ENCODE assay signal across 1 cellular context in the genomic region with DNA sequence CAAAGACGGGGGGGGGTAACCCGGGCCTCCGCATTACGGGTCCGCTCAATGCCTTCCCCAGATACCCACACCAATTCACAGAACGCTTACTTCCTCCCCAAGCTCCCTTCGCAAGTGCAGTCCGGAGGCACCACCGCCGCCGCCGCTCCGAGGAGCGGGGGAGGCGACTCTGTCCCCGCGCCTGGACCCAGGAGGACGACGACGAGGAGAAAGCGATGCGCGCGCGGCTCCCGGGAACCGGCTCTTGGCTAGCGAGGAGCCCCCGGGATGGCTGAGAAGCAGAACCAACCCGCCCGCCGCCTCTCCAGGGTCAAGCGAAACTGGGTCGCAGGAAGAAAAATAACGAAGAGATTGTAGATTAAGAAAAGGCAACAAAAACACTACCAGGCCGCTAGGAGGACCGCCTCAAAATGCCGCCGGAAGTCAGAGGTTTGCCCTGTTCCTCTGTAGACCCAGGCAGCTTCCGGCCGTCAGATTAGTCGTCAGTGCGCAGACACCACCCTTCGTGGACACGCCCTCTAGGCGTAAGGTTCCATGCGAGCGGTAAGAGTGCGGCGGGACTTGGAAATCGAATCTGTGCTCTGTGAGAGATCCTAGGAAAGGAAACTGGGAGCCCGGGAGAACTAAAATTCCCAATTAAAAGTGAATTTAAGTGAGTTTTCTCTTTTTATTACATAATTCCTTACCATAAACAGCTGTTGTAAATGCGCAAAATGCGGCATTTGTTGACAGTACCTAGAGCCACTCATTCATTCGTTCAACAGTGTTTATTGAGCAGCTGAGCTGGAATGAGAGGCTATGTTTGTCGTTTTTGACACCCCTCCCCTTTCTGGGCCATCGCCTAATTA.
TF ChIP-seq lines count a peak whose summit lies in the region.

A gene with protein sequence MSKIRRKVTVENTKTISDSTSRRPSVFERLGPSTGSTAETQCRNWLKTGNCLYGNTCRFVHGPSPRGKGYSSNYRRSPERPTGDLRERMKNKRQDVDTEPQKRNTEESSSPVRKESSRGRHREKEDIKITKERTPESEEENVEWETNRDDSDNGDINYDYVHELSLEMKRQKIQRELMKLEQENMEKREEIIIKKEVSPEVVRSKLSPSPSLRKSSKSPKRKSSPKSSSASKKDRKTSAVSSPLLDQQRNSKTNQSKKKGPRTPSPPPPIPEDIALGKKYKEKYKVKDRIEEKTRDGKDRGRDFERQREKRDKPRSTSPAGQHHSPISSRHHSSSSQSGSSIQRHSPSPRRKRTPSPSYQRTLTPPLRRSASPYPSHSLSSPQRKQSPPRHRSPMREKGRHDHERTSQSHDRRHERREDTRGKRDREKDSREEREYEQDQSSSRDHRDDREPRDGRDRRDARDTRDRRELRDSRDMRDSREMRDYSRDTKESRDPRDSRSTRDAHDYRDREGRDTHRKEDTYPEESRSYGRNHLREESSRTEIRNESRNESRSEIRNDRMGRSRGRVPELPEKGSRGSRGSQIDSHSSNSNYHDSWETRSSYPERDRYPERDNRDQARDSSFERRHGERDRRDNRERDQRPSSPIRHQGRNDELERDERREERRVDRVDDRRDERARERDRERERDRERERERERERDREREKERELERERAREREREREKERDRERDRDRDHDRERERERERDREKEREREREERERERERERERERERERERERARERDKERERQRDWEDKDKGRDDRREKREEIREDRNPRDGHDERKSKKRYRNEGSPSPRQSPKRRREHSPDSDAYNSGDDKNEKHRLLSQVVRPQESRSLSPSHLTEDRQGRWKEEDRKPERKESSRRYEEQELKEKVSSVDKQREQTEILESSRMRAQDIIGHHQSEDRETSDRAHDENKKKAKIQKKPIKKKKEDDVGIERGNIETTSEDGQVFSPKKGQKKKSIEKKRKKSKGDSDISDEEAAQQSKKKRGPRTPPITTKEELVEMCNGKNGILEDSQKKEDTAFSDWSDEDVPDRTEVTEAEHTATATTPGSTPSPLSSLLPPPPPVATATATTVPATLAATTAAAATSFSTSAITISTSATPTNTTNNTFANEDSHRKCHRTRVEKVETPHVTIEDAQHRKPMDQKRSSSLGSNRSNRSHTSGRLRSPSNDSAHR (N-terminal part only) (minus strand): TSS at position 433 of the 848 bp plus-strand sequence. CDS start 7,239 bp downstream, outside the sequence.

TF ChIP-seq in HEK293, 187 proteins besides CTCF, POLR2A, EP300 and RAD21 (continued from another document and continues in another):
- TF ChIP-seq, protein P1, sequence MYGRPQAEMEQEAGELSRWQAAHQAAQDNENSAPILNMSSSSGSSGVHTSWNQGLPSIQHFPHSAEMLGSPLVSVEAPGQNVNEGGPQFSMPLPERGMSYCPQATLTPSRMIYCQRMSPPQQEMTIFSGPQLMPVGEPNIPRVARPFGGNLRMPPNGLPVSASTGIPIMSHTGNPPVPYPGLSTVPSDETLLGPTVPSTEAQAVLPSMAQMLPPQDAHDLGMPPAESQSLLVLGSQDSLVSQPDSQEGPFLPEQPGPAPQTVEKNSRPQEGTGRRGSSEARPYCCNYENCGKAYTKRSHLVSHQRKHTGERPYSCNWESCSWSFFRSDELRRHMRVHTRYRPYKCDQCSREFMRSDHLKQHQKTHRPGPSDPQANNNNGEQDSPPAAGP (tag by site-specific recombination; IDR thresholded peaks at IDR 0.05), result no peak
- peak; percentile 38; the same call in 1 of the 2 replicates for TF ChIP-seq ZNF10 (tag by site-specific recombination; IDR thresholded peaks at IDR 0.05)
- TF ChIP-seq ZNF248 (tag by site-specific recombination; IDR thresholded peaks at IDR 0.05), result no peak
- peak; percentile 44 for TF ChIP-seq ZNF660 (tag by site-specific recombination; IDR thresholded peaks at IDR 0.05)
- TF ChIP-seq ZNF416 (tag by site-specific recombination; IDR thresholded peaks at IDR 0.05), result no peak
- no peak for TF ChIP-seq ZSCAN23 (tag by site-specific recombination; IDR thresholded peaks at IDR 0.05)
- TF ChIP-seq ZNF670 (tag by site-specific recombination; IDR thresholded peaks at IDR 0.05; ENCODE audit: low read depth), result no peak
- peak; percentile 41; the same call in 1 of the 2 replicates for TF ChIP-seq ZNF600 (tag by site-specific recombination; IDR thresholded peaks at IDR 0.05)
- no peak for TF ChIP-seq REPIN1 (tag by site-specific recombination; IDR thresholded peaks at IDR 0.05; ENCODE audit: low read depth)
- TF ChIP-seq ZIC2 (tag by site-specific recombination; IDR thresholded peaks at IDR 0.05), result no peak
- TF ChIP-seq, protein P2, sequence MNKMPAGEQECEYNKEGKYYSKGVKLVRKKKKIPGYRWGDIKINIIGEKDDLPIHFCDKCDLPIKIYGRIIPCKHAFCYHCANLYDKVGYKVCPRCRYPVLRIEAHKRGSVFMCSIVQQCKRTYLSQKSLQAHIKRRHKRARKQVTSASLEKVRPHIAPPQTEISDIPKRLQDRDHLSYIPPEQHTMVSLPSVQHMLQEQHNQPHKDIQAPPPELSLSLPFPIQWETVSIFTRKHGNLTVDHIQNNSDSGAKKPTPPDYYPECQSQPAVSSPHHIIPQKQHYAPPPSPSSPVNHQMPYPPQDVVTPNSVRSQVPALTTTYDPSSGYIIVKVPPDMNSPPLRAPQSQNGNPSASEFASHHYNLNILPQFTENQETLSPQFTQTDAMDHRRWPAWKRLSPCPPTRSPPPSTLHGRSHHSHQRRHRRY (tag by site-specific recombination; IDR thresholded peaks at IDR 0.05), result no peak
- no peak for TF ChIP-seq ZNF132 (tag by site-specific recombination; IDR thresholded peaks at IDR 0.05; ENCODE audit: borderline replicate concordance)
- TF ChIP-seq ZNF830 (tag by site-specific recombination; IDR thresholded peaks at IDR 0.05; ENCODE audit: low read depth), result no peak
- TF ChIP-seq, protein P3, sequence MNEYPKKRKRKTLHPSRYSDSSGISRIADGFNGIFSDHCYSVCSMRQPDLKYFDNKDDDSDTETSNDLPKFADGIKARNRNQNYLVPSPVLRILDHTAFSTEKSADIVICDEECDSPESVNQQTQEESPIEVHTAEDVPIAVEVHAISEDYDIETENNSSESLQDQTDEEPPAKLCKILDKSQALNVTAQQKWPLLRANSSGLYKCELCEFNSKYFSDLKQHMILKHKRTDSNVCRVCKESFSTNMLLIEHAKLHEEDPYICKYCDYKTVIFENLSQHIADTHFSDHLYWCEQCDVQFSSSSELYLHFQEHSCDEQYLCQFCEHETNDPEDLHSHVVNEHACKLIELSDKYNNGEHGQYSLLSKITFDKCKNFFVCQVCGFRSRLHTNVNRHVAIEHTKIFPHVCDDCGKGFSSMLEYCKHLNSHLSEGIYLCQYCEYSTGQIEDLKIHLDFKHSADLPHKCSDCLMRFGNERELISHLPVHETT (tag by site-specific recombination; IDR thresholded peaks at IDR 0.05), result no peak
- TF ChIP-seq ZNF791 (tag by site-specific recombination; IDR thresholded peaks at IDR 0.05), result no peak
- TF ChIP-seq ZNF514 (tag by site-specific recombination; IDR thresholded peaks at IDR 0.05), result no peak
- TF ChIP-seq ZNF707 (tag by site-specific recombination; IDR thresholded peaks at IDR 0.05), result no peak
- peak; percentile 100 for TF ChIP-seq ZNF24 (tag by site-specific recombination; IDR thresholded peaks at IDR 0.05)
- TF ChIP-seq, protein P4, sequence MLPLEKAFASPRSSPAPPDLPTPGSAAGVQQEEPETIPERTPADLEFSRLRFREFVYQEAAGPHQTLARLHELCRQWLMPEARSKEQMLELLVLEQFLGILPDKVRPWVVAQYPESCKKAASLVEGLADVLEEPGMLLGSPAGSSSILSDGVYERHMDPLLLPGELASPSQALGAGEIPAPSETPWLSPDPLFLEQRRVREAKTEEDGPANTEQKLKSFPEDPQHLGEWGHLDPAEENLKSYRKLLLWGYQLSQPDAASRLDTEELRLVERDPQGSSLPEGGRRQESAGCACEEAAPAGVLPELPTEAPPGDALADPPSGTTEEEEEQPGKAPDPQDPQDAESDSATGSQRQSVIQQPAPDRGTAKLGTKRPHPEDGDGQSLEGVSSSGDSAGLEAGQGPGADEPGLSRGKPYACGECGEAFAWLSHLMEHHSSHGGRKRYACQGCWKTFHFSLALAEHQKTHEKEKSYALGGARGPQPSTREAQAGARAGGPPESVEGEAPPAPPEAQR (tag by site-specific recombination; IDR thresholded peaks at IDR 0.05), result no peak
- TF ChIP-seq ZNF121 (tag by site-specific recombination; IDR thresholded peaks at IDR 0.05), result no peak
- TF ChIP-seq BCL11A (tag by site-specific recombination; IDR thresholded peaks at IDR 0.05; ENCODE audit: low read depth), result no peak
- TF ChIP-seq, protein P5, sequence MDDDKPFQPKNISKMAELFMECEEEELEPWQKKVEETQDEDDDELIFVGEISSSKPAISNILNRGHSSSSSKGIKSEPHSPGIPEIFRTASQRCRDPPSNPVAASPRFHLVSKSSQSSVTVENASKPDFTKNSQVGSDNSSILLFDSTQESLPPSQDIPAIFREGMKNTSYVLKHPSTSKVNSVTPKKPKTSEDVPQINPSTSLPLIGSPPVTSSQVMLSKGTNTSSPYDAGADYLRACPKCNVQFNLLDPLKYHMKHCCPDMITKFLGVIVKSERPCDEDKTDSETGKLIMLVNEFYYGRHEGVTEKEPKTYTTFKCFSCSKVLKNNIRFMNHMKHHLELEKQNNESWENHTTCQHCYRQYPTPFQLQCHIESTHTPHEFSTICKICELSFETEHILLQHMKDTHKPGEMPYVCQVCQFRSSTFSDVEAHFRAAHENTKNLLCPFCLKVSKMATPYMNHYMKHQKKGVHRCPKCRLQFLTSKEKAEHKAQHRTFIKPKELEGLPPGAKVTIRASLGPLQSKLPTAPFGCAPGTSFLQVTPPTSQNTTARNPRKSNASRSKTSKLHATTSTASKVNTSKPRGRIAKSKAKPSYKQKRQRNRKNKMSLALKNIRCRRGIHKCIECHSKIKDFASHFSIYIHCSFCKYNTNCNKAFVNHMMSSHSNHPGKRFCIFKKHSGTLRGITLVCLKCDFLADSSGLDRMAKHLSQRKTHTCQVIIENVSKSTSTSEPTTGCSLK (tag by site-specific recombination; IDR thresholded peaks at IDR 0.05), result no peak
- no peak for TF ChIP-seq ZNF792 (tag by site-specific recombination; IDR thresholded peaks at IDR 0.05)
- no peak for TF ChIP-seq ZNF133 (tag by site-specific recombination; IDR thresholded peaks at IDR 0.05)
- TF ChIP-seq HOXC10 (CRISPR knock-in tag; IDR thresholded peaks at IDR 0.05), result no peak
- no peak for TF ChIP-seq OSR2 (tag by site-specific recombination; IDR thresholded peaks at IDR 0.05)
- TF ChIP-seq IKZF3 (tag by site-specific recombination; IDR thresholded peaks at IDR 0.05), result peak; percentile 96
- TF ChIP-seq ZFHX2 (tag by site-specific recombination; conservative IDR thresholded peaks at IDR 0.05), result no peak
- TF ChIP-seq, protein P6, sequence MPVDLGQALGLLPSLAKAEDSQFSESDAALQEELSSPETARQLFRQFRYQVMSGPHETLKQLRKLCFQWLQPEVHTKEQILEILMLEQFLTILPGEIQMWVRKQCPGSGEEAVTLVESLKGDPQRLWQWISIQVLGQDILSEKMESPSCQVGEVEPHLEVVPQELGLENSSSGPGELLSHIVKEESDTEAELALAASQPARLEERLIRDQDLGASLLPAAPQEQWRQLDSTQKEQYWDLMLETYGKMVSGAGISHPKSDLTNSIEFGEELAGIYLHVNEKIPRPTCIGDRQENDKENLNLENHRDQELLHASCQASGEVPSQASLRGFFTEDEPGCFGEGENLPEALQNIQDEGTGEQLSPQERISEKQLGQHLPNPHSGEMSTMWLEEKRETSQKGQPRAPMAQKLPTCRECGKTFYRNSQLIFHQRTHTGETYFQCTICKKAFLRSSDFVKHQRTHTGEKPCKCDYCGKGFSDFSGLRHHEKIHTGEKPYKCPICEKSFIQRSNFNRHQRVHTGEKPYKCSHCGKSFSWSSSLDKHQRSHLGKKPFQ (tag by site-specific recombination; IDR thresholded peaks at IDR 0.05), result no peak
- peak; percentile 63; the same call in 1 of the 2 replicates for TF ChIP-seq ZNF501 (tag by site-specific recombination; IDR thresholded peaks at IDR 0.05)
- no peak for TF ChIP-seq ZNF555 (tag by site-specific recombination; conservative IDR thresholded peaks at IDR 0.05)
- no peak for TF ChIP-seq ZNF560 (tag by site-specific recombination; IDR thresholded peaks at IDR 0.05; ENCODE audit: borderline replicate concordance)
- TF ChIP-seq ZNF404 (tag by site-specific recombination; IDR thresholded peaks at IDR 0.05), result no peak
- TF ChIP-seq, protein P7, sequence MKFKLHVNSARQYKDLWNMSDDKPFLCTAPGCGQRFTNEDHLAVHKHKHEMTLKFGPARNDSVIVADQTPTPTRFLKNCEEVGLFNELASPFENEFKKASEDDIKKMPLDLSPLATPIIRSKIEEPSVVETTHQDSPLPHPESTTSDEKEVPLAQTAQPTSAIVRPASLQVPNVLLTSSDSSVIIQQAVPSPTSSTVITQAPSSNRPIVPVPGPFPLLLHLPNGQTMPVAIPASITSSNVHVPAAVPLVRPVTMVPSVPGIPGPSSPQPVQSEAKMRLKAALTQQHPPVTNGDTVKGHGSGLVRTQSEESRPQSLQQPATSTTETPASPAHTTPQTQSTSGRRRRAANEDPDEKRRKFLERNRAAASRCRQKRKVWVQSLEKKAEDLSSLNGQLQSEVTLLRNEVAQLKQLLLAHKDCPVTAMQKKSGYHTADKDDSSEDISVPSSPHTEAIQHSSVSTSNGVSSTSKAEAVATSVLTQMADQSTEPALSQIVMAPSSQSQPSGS (tag by site-specific recombination; IDR thresholded peaks at IDR 0.05; ENCODE audit: low read depth), result no peak
- no peak for TF ChIP-seq HOXA7 (CRISPR knock-in tag; IDR thresholded peaks at IDR 0.05; ENCODE audit: borderline replicate concordance)
- no peak for TF ChIP-seq ZNF19 (tag by site-specific recombination; IDR thresholded peaks at IDR 0.05; ENCODE audit: low read depth)
- no peak for TF ChIP-seq ZFP37 (tag by site-specific recombination; IDR thresholded peaks at IDR 0.05)
- TF ChIP-seq GLI2 (tag by site-specific recombination; IDR thresholded peaks at IDR 0.05; ENCODE audit: borderline replicate concordance, low read depth), result no peak
- TF ChIP-seq ZNF341 (tag by site-specific recombination; IDR thresholded peaks at IDR 0.05; ENCODE audit: low read depth), result no peak
- no peak for TF ChIP-seq MYNN (tag by site-specific recombination; IDR thresholded peaks at IDR 0.05; ENCODE audit: borderline replicate concordance)
- TF ChIP-seq, protein P8, sequence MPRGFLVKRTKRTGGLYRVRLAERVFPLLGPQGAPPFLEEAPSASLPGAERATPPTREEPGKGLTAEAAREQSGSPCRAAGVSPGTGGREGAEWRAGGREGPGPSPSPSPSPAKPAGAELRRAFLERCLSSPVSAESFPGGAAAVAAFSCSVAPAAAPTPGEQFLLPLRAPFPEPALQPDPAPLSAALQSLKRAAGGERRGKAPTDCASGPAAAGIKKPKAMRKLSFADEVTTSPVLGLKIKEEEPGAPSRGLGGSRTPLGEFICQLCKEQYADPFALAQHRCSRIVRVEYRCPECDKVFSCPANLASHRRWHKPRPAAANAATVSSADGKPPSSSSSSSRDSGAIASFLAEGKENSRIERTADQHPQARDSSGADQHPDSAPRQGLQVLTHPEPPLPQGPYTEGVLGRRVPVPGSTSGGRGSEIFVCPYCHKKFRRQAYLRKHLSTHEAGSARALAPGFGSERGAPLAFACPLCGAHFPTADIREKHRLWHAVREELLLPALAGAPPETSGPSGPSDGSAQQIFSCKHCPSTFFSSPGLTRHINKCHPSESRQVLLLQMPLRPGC (tag by site-specific recombination; IDR thresholded peaks at IDR 0.05), result no peak
- TF ChIP-seq YY1 (tag by site-specific recombination; IDR thresholded peaks at IDR 0.05), result peak; percentile 21; the same call in 1 of the 2 replicates
- TF ChIP-seq ZBTB8A (tag by site-specific recombination; IDR thresholded peaks at IDR 0.05), result peak; percentile 95
